18 cellular contexts compared by ENCODE assay signal in the genomic region with DNA sequence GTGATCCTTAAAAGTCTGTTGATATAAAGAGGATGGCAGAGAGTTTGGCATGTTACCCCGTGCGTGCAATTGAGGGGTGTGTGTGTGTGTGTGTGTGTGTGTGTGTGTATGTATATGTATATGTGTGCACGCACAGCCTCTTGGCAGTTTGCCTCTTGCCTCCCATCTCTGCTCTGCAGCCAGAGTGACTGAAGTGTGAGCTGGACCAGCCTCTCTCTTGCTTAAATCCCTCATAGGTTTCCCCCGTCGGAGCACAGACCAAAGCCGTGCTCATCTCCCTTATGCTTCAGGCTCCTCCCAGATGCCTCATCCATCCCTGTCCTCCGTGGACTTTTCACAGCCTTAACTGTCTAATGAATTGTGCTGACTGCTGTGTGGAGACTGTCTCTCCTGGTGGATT.
DNase-seq lines count a peak whose midpoint lies in the region; ATAC-seq and TF ChIP-seq lines count a peak whose summit lies in the region.
"Had no signal": no experiment of that assay in that cellular context is flagged by ENCODE, and none has a peak within 500 bp of the region (broad histone marks: within the 10 kb centered on the region; RNA-seq: fewer than 3 reads in every experiment).

No MANE protein-coding gene starts in this region.

- H3K4me2 ChIP-seq in osteoblast (ENCODE audit: insufficient read depth, low read length), result peak overlapping the region; percentile 35
- H3K4me2 ChIP-seq: A549, BLaER1 had no signal

- H3K27ac Mint-ChIP-seq in stimulated activated naive CD8-positive, alpha-beta T cell treated with anti-CD3 and anti-CD28 coated beads, Interleukin-15, amount 100 ng/mL, for 72 hours, result peak overlapping the region; percentile 23 to 64
- H3K27ac Mint-ChIP-seq: CD14-positive monocyte; CD8-positive, alpha-beta T cell had no signal

- H3K9me3 ChIP-seq in adipocyte (ENCODE audit: control insufficient read depth, low read length) (no peaks in the 10 kb centered on the region), osteoblast (ENCODE audit: low read depth, low read length) (no peaks in the 10 kb centered on the region)
- H3K9me3 ChIP-seq: A549, HAP-1 had no signal

- no peak overlapping the region for H3K27ac ChIP-seq in osteoblast (ENCODE audit: low read depth, low read length)
- H3K27ac ChIP-seq: 22Rv1, A549, BLaER1, GM23248 had no signal

- H3K4me1 Mint-ChIP-seq in stimulated activated naive CD8-positive, alpha-beta T cell treated with anti-CD3 and anti-CD28 coated beads, Interleukin-15, amount 100 ng/mL, for 72 hours, result peaks cover 2% of the 10 kb centered on the region

- no peak for ATAC-seq in stimulated activated naive CD8-positive, alpha-beta T cell treated with anti-CD3 and anti-CD28 coated beads, Interleukin-15, amount 100 ng/mL, for 72 hours
- no peak for ATAC-seq in stimulated activated naive CD8-positive, alpha-beta T cell treated with anti-CD3 and anti-CD28 coated beads, Interleukin-15, Interleukin-2, amounts not matched to agents 100 U/mL and 50 U/mL, for 24 hours
- no peak for ATAC-seq in GM21619 (IDR thresholded peaks at IDR 0.05; ENCODE audit: unreplicated experiment)
- ATAC-seq: A549; CD8-positive, alpha-beta T cell; HepG2 had no signal

- no peaks in the 10 kb centered on the region for H3K9me3 Mint-ChIP-seq in stimulated activated naive CD8-positive, alpha-beta T cell treated with anti-CD3 and anti-CD28 coated beads, Interleukin-15, amount 100 ng/mL, for 72 hours
- H3K9me3 Mint-ChIP-seq: CD8-positive, alpha-beta T cell had no signal

- no peak for TF ChIP-seq CTCF in osteoblast (IDR thresholded peaks at IDR 0.05; ENCODE audit: extremely low read depth, low read depth, low read length)

- no peaks in the 10 kb centered on the region for H3K36me3 ChIP-seq in adipocyte (ENCODE audit: control insufficient read depth, insufficient read depth, low read length, severe bottlenecking)
- no peaks in the 10 kb centered on the region for H3K36me3 ChIP-seq in osteoblast (ENCODE audit: insufficient read depth, low read length)
- H3K36me3 ChIP-seq: HAP-1 had no signal

- DNase-seq in stimulated activated naive CD8-positive, alpha-beta T cell treated with anti-CD3 and anti-CD28 coated beads, Interleukin-15, amount 100 ng/mL, for 72 hours, result no peak
- no peak for DNase-seq in stimulated activated naive CD8-positive, alpha-beta T cell treated with anti-CD3 and anti-CD28 coated beads, Interleukin-15, Interleukin-2, amounts not matched to agents 100 U/mL and 50 U/mL, for 24 hours
- DNase-seq in adipocyte (ENCODE audit: low read depth), result peak; percentile 9
- no peak for DNase-seq in osteoblast (ENCODE audit: insufficient read length, low spot score, missing footprints)
- no peak for DNase-seq in NCI-H1694 (lab: John Stamatoyannopoulos, UW)
- no peak for DNase-seq in activated T-cell treated with anti-CD3 and anti-CD28 coated beads, Interleukin-2, amount 50 U/mL, for 48 hours
- DNase-seq: Calu3; CD8-positive, alpha-beta T cell; DMS79 treated with DMSO at 0.1 percent for 48 hours; GF-D8 had no signal

- H3K9ac ChIP-seq in adipocyte (ENCODE audit: low read length), result no peak overlapping the region
- H3K9ac ChIP-seq: BLaER1, GM23248 had no signal

- no peak overlapping the region for H3K4me3 Mint-ChIP-seq in stimulated activated naive CD8-positive, alpha-beta T cell treated with anti-CD3 and anti-CD28 coated beads, Interleukin-15, amount 100 ng/mL, for 72 hours
- H3K4me3 Mint-ChIP-seq: CD14-positive monocyte; CD8-positive, alpha-beta T cell had no signal

- no peaks in the 10 kb centered on the region for H3K79me2 ChIP-seq in osteoblast (ENCODE audit: insufficient read depth, low read length)

- peaks cover 33% of the 10 kb centered on the region for H3K4me1 ChIP-seq in adipocyte (ENCODE audit: control insufficient read depth, insufficient read depth, low read length)
- peaks cover 9% of the 10 kb centered on the region for H3K4me1 ChIP-seq in osteoblast (ENCODE audit: insufficient read depth, low read length)
- H3K4me1 ChIP-seq: A549, HAP-1 had no signal

- no peaks in the 10 kb centered on the region for H3K27me3 Mint-ChIP-seq in stimulated activated naive CD8-positive, alpha-beta T cell treated with anti-CD3 and anti-CD28 coated beads, Interleukin-15, amount 100 ng/mL, for 72 hours

- H3K4me3 ChIP-seq in adipocyte (ENCODE audit: low read length) (no peak overlapping the region), osteoblast (ENCODE audit: insufficient read depth, low read length) (no peak overlapping the region)
- H3K4me3 ChIP-seq: A549, BLaER1, GM23248, HAP-1 had no signal

- peaks cover 13% of the 10 kb centered on the region for H4K20me1 ChIP-seq in osteoblast (ENCODE audit: insufficient read depth, low read length)
- H4K20me1 ChIP-seq: BLaER1 had no signal

- no peaks in the 10 kb centered on the region for H3K27me3 ChIP-seq in adipocyte (replicated peaks; ENCODE audit: control insufficient read depth, insufficient read depth, low read length)
- no peaks in the 10 kb centered on the region for H3K27me3 ChIP-seq in osteoblast (ENCODE audit: insufficient read depth, low read length)
- H3K27me3 ChIP-seq: BLaER1 had no signal

- no peak overlapping the region for H2AFZ ChIP-seq in osteoblast (ENCODE audit: low read length)
- H2AFZ ChIP-seq: GM23248 had no signal
